In genomic region chr3:134132961-134133360, GRCh38 we compare ENCODE assay signal across 17 cellular contexts.
"Had no signal": no experiment of that assay in that cellular context is flagged by ENCODE, and none has a peak within 500 bp of the region (broad histone marks: within the 10 kb centered on the region; RNA-seq: fewer than 3 reads in every experiment).

No MANE protein-coding gene starts in this region.

- H3K9me3 ChIP-seq: colonic mucosa, right atrium auricular region, tibial artery, uterus had no signal

- H3K4me3 ChIP-seq: body of pancreas, colonic mucosa, heart right ventricle, right atrium auricular region, tibial artery, uterus had no signal

- H3K36me3 ChIP-seq: colonic mucosa, uterus had no signal

- ATAC-seq: activated CD4-positive, alpha-beta T cell treated with anti-CD3 and anti-CD28 coated beads for 36 hours; body of pancreas; heart right ventricle; left ventricle myocardium superior; stimulated activated naive CD8-positive, alpha-beta T cell treated with anti-CD3 and anti-CD28 coated beads, Interleukin-15, Interleukin-2, amounts not matched to agents 100 U/mL and 50 U/mL, for 24 hours; WTC11 had no signal

- DNase-seq: activated CD4-positive, alpha-beta T cell treated with anti-CD3 and anti-CD28 coated beads for 36 hours; activated CD4-positive, alpha-beta T cell treated with anti-CD3 and anti-CD28 coated beads, Interleukin-2, amount 50 U/mL, for 48 hours; activated gamma-delta T cell treated with Interleukin-2 at 50 U/mL for 16 hours; activated naive CD8-positive, alpha-beta T cell treated with anti-CD3 and anti-CD28 coated beads for 36 hours; body of pancreas; central memory CD4-positive, alpha-beta T cell; colonic mucosa; heart right ventricle; immature natural killer cell; left ventricle myocardium superior; occipital lobe; stimulated activated naive CD8-positive, alpha-beta T cell treated with anti-CD3 and anti-CD28 coated beads, Interleukin-15, Interleukin-2, amounts not matched to agents 100 U/mL and 50 U/mL, for 24 hours; substantia nigra; tibial artery; uterus had no signal

- H3K4me1 ChIP-seq: body of pancreas, colonic mucosa, heart right ventricle, right atrium auricular region, tibial artery, uterus had no signal

- H3K27me3 ChIP-seq: body of pancreas, colonic mucosa, heart right ventricle, right atrium auricular region, tibial artery, uterus had no signal

- H3K27ac ChIP-seq: body of pancreas, colonic mucosa, heart right ventricle, right atrium auricular region, tibial artery, uterus had no signal
